8 cellular contexts compared by ENCODE assay signal in the genomic region with DNA sequence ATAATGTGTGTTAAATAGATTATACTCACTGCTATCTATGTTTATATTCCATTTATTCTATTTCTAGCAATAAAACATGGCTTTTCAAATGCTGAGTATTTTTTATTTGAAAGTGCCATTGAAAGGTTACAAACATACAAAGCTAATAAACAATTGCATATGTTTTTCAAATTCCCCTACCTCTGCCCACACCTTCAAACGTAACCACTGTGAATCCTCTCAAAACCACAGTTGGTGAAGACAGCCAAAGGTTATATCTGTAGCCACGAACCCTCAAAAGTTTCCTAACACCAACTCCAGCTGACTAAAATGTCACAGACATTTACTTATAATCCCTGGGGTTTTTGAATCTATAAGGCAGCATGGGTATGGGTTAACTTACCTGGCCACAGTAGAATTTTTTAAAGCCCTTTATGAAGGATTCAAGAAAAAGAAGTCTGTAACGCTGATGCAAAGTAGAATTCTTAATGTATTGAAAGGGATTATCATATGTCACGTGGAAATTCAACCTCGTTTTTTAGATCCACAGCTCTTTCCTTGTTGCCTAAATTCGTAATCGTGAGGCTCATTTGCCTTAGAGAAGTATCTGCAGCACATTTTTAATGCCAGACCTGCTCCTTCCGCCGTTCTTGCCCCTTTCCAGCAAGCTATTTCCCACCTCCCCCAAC.
DNase-seq lines count a peak whose midpoint lies in the region; ATAC-seq and TF ChIP-seq lines count a peak whose summit lies in the region.

No MANE protein-coding gene starts in this region.

- no peak overlapping the region for H3T11ph ChIP-seq in H9 (ENCODE audit: low read length)

- no peak overlapping the region for H3K23ac ChIP-seq in H9 (ENCODE audit: insufficient read length, low read depth, low read length)

- no peaks in the 10 kb centered on the region for H3K27me3 ChIP-seq in H9 (ENCODE audit: insufficient read depth, low read length)

- H3K9me3 Mint-ChIP-seq in memory B cell (no peaks in the 10 kb centered on the region), H9 (no peaks in the 10 kb centered on the region)
- H3K9me3 Mint-ChIP-seq in activated T-cell treated with anti-CD3 and anti-CD28 coated beads, Interleukin-2, amount 50 U/mL, for 24 hours = no peaks in the 10 kb centered on the region

- H3K9ac ChIP-seq in H9 (ENCODE audit: extremely low read depth, insufficient read length, low read length) = no peak overlapping the region

- no peak overlapping the region for H2BK20ac ChIP-seq in H9 (ENCODE audit: low read depth, low read length, poor library complexity, severe bottlenecking)

- no peak overlapping the region for H3K18ac ChIP-seq in H9 (ENCODE audit: insufficient read length, low read depth, low read length)

- peak; percentile 73 for ATAC-seq in GM18867 (IDR thresholded peaks at IDR 0.05; ENCODE audit: unreplicated experiment)
- peak; percentile 68 for ATAC-seq in GM21619 (IDR thresholded peaks at IDR 0.05; ENCODE audit: unreplicated experiment)
- ATAC-seq in HG03460 (IDR thresholded peaks at IDR 0.05; ENCODE audit: unreplicated experiment) = peak; percentile 57
- peak; percentile 77 for ATAC-seq in memory B cell (ENCODE audit: low read depth)

- H2BK120ac ChIP-seq in H9 (ENCODE audit: low read depth, low read length, poor library complexity, severe bottlenecking) = no peak overlapping the region

- H2AK5ac ChIP-seq in H9 (ENCODE audit: insufficient read length, low read length) = no peak overlapping the region

- no peak overlapping the region for H3K56ac ChIP-seq in H9 (ENCODE audit: insufficient read length, low read depth, low read length)

- no peak overlapping the region for H2BK12ac ChIP-seq in H9 (ENCODE audit: insufficient read length, low read depth, low read length)

- no peak for TF ChIP-seq CTCF in H9 (conservative IDR thresholded peaks at IDR 0.05)

- no peak overlapping the region for H3K14ac ChIP-seq in H9 (ENCODE audit: insufficient read depth, low read length)

- H2BK5ac ChIP-seq in H9 (ENCODE audit: insufficient read length, low read length) = no peak overlapping the region

- peaks cover 16% of the 10 kb centered on the region for H3K4me1 Mint-ChIP-seq in memory B cell
- peaks cover 11% of the 10 kb centered on the region for H3K4me1 Mint-ChIP-seq in activated T-cell treated with anti-CD3 and anti-CD28 coated beads, Interleukin-2, amount 50 U/mL, for 24 hours (ENCODE audit: low read depth)
- peaks cover 6 to 9% of the 10 kb centered on the region in 2 experiments; a peak in 3 of 4 replicates for H3K4me1 Mint-ChIP-seq in H9

- H2AFZ ChIP-seq in H9 (ENCODE audit: low read length) = no peak overlapping the region

- DNase-seq in memory B cell (ENCODE audit: low spot score in 2 of 2) = no peak
- DNase-seq in activated T-cell treated with anti-CD3 and anti-CD28 coated beads, Interleukin-2, amount 50 U/mL, for 24 hours = no peak
- no peak for DNase-seq in cerebellar nuclear complex (lab: John Stamatoyannopoulos, UW)
- no peak for DNase-seq in putamen (ENCODE audit: low spot score)
- no peak for DNase-seq in H9

- H3K4ac ChIP-seq in H9 (ENCODE audit: low read depth, low read length) = no peak overlapping the region

- peak overlapping the region; percentile 22 for H3K27ac Mint-ChIP-seq in memory B cell
- H3K27ac Mint-ChIP-seq in activated T-cell treated with anti-CD3 and anti-CD28 coated beads, Interleukin-2, amount 50 U/mL, for 24 hours = no peak overlapping the region
- H3K27ac Mint-ChIP-seq in H9 = no peak overlapping the region

- H4K8ac ChIP-seq in H9 (replicated peaks; ENCODE audit: insufficient read length, low read depth, low read length) = no peak overlapping the region

- H3K4me1 ChIP-seq in H9 (ENCODE audit: insufficient read depth, low read length) = no peaks in the 10 kb centered on the region; the same call in 1 of the 2 replicates

- H3K4me2 ChIP-seq in H9 (ENCODE audit: insufficient read depth, insufficient read length, low read length) = no peak overlapping the region

- no peak overlapping the region for H4K91ac ChIP-seq in H9 (ENCODE audit: insufficient read length, low read depth, low read length)

- H3K23me2 ChIP-seq in H9 (ENCODE audit: insufficient read length, low read depth, low read length, poor library complexity, severe bottlenecking) = no peaks in the 10 kb centered on the region

- H3K36me3 Mint-ChIP-seq in memory B cell = peaks cover 2% of the 10 kb centered on the region
- no peaks in the 10 kb centered on the region for H3K36me3 Mint-ChIP-seq in activated T-cell treated with anti-CD3 and anti-CD28 coated beads, Interleukin-2, amount 50 U/mL, for 24 hours (ENCODE audit: low read depth)
- H3K36me3 Mint-ChIP-seq in H9 (ENCODE audit: insufficient read depth in 1 of 3, low read depth in 3 of 3) = no peaks in the 10 kb centered on the region

- H3K4me3 Mint-ChIP-seq in memory B cell (peak overlapping the region; percentile 45), H9 (no peak overlapping the region)
- no peak overlapping the region for H3K4me3 Mint-ChIP-seq in activated T-cell treated with anti-CD3 and anti-CD28 coated beads, Interleukin-2, amount 50 U/mL, for 24 hours

- no peaks in the 10 kb centered on the region for H3K79me2 ChIP-seq in H9 (ENCODE audit: insufficient read depth, low read length)

- H3K27ac ChIP-seq in H9 (ENCODE audit: insufficient read length, low read depth, low read length) = no peak overlapping the region

- WGBS in H9 (ENCODE audit: extremely low coverage, insufficient read length, low lambda C conversion rate) = no CpG with 5 or more reads among the region's 9 CpGs

- H3K79me1 ChIP-seq in H9 (ENCODE audit: insufficient read depth, low read depth, low read length, poor library complexity, severe bottlenecking) = no peaks in the 10 kb centered on the region

- peaks cover 7% of the 10 kb centered on the region for H3K27me3 Mint-ChIP-seq in memory B cell
- no peaks in the 10 kb centered on the region for H3K27me3 Mint-ChIP-seq in activated T-cell treated with anti-CD3 and anti-CD28 coated beads, Interleukin-2, amount 50 U/mL, for 24 hours
- H3K27me3 Mint-ChIP-seq in H9 (ENCODE audit: low read depth) = no peaks in the 10 kb centered on the region

- no peaks in the 10 kb centered on the region for H3K9me3 ChIP-seq in H9 (ENCODE audit: control insufficient read depth, low read depth, low read length)

- no peaks in the 10 kb centered on the region for H4K20me1 ChIP-seq in H9 (ENCODE audit: control insufficient read depth, insufficient read depth, insufficient read length)

- H4K5ac ChIP-seq in H9 (ENCODE audit: insufficient read length, low read depth, low read length) = no peak overlapping the region

- H2BK15ac ChIP-seq in H9 (ENCODE audit: low read depth, low read length) = no peak overlapping the region
